28 cellular contexts compared by ENCODE assay signal in genomic region chr21:20265704-20266368, GRCh38.
DNase-seq lines count a peak whose midpoint lies in the region; ATAC-seq, FAIRE-seq and TF ChIP-seq lines count a peak whose summit lies in the region.
"Had no signal": no experiment of that assay in that cellular context is flagged by ENCODE, and none has a peak within 500 bp of the region (broad histone marks: within the 10 kb centered on the region; RNA-seq: fewer than 3 reads in every experiment).

No MANE protein-coding gene starts in this region.

- H3K9me3 ChIP-seq in A549 (no peaks in the 10 kb centered on the region), K562 (replicated peaks; ENCODE audit: control insufficient read depth, insufficient read depth, low read depth, low read length) (no peaks in the 10 kb centered on the region)
- H3K9me3 ChIP-seq: BE2C, BLaER1 had no signal

- DNase-seq in NCI-H510A treated with DMSO at 0.1 percent for 48 hours (lab: John Stamatoyannopoulos, UW) (peak; percentile 13), NCI-H510A (lab: John Stamatoyannopoulos, UW) (no peak), A549 (ENCODE audit: low read depth in 1 of 2, low spot score in 1 of 2) (no peak), K562 (ENCODE audit: extremely low read depth in 1 of 4, low spot score in 3 of 4) (no peak), left colon (no peak), HT-29 (ENCODE audit: low spot score) (no peak)
- DNase-seq: ACHN; BE2C; C1 segment of cervical spinal cord; CD4-positive, alpha-beta memory T cell; CD4-positive, CD25-positive, alpha-beta regulatory T cell; CD8-positive, alpha-beta memory T cell; COR-L47; DMS 273 treated with DMSO at 0.1 percent for 48 hours; DMS153; DMS53; DMS79; DND-41; EL; GDM1 had no signal

- no peak overlapping the region for H3K9ac ChIP-seq in K562 (ENCODE audit: insufficient read depth in 1 of 2, low read depth in 2 of 2, low read length in 2 of 2)
- H3K9ac ChIP-seq: BLaER1 had no signal

- no peaks in the 10 kb centered on the region for H3K9me1 ChIP-seq in K562 (ENCODE audit: control insufficient read depth, insufficient read depth, low read length)

- CTCF ChIA-PET in A549 (lab: Yijun Ruan, JAX), result no interaction called here
- CTCF ChIA-PET in K562 (lab: Yijun Ruan, JAX; ENCODE audit: low intra/inter-chr PET ratio), result no interaction called here

- no peak overlapping the region for H3K4me2 ChIP-seq in A549
- H3K4me2 ChIP-seq in K562 (ENCODE audit: insufficient read depth, low read length), result no peak overlapping the region; the same call in 1 of the 2 replicates
- H3K4me2 ChIP-seq: BLaER1 had no signal

- TF ChIP-seq POLR2A in A549 (IDR thresholded peaks at IDR 0.05; ENCODE audit: low read length) (no peak), K562 (conservative IDR thresholded peaks at IDR 0.05) (no peak)

- TF ChIP-seq CTCF in A549 (IDR thresholded peaks at IDR 0.05) (no peak), K562 (IDR thresholded peaks at IDR 0.05 in 2 of 3, conservative IDR thresholded peaks at IDR 0.05 in 1 of 3; ENCODE audit: insufficient read depth in 2 of 3, low read depth in 1 of 3, low read length in 3 of 3) (no peak)

- H3K4me1 ChIP-seq in A549 (no peaks in the 10 kb centered on the region), K562 (replicated peaks in 1 of 2; ENCODE audit: control insufficient read depth in 2 of 2, insufficient read depth in 2 of 2, low read length in 2 of 2) (peaks cover 4 to 17% of the 10 kb centered on the region in 2 experiments; a peak in 3 of 5 replicates)
- H3K4me1 ChIP-seq: BE2C, BLaER1 had no signal

- intact Hi-C loops in K562 (cut with micrococcal nuclease) (no loop called here), left colon (cut with DNase I, micrococcal nuclease) (no loop called here)

- TF ChIP-seq RAD21 in A549 (conservative IDR thresholded peaks at IDR 0.05 in 1 of 2, IDR thresholded peaks at IDR 0.05 in 1 of 2) (no peak), K562 (CRISPR knock-in tag; conservative IDR thresholded peaks at IDR 0.05 in 1 of 2, IDR thresholded peaks at IDR 0.05 in 1 of 2) (no peak)

- no peaks in the 10 kb centered on the region; the same call in 2 of the 3 replicates for H3K36me3 ChIP-seq in K562 (ENCODE audit: control insufficient read depth, insufficient read depth, low read length)
- H3K36me3 ChIP-seq: BE2C, BLaER1 had no signal

- no peak for ATAC-seq in A549
- peak; percentile 25; the same call in 1 of the 3 replicates for ATAC-seq in K562
- ATAC-seq in left colon, result peak; percentile 85
- no peak for ATAC-seq in GM18858 (IDR thresholded peaks at IDR 0.05; ENCODE audit: unreplicated experiment)
- no peak for ATAC-seq in GM21360 (IDR thresholded peaks at IDR 0.05; ENCODE audit: unreplicated experiment)
- ATAC-seq: GM12878 had no signal

- H3K27me3 ChIP-seq in K562 (ENCODE audit: control insufficient read depth in 2 of 2, insufficient read depth in 2 of 2, low read length in 2 of 2), result no peaks in the 10 kb centered on the region
- H3K27me3 ChIP-seq: BE2C, BLaER1 had no signal

- H4K20me1 ChIP-seq in K562 (replicated peaks; ENCODE audit: control insufficient read depth, insufficient read depth, low read length), result no peaks in the 10 kb centered on the region
- H4K20me1 ChIP-seq: BLaER1 had no signal

- POLR2A ChIA-PET in A549 (lab: Yijun Ruan, JAX) (no interaction called here), K562 (lab: Yijun Ruan, JAX) (interaction anchor here (1.1 kb wide), 1 partner anchor 9 kb away, joined by 3 read pairs; no protein-coding TSS in a partner anchor)

- no TSS peak for BruUV-seq in K562 (replicated peaks; lab: Mats Ljungman, UMichigan)

- H3K4me3 ChIP-seq in A549, result no peak overlapping the region
- H3K4me3 ChIP-seq in K562, result no peak overlapping the region
- H3K4me3 ChIP-seq: BLaER1, GM12878 had no signal

- FAIRE-seq in A549 (lab: Jason Lieb, UNC) (no peak), K562 (lab: Jason Lieb, UNC) (no peak)
- FAIRE-seq: GM12878, GM12892, GM18507, GM19239 had no signal

- H2AFZ ChIP-seq in K562 (ENCODE audit: low read depth, low read length), result peak overlapping the region; percentile 83

- no peak for TF ChIP-seq EP300 in A549 (IDR thresholded peaks at IDR 0.05)
- TF ChIP-seq EP300 in K562 (IDR thresholded peaks at IDR 0.05; ENCODE audit: low read length), result no peak

- no peak overlapping the region for H3K27ac ChIP-seq in A549
- peak overlapping the region; percentile 53; the same call in 1 of the 3 replicates for H3K27ac ChIP-seq in K562 (ENCODE audit: extremely low read depth, low read depth, low read length)
- H3K27ac ChIP-seq: 22Rv1, BLaER1 had no signal

- WGBS in A549 (ENCODE audit: missing lambda C conversion rate), result 39% methylated on average over 4 of the region's 4 CpGs
- 45% methylated on average over 4 of the region's 4 CpGs for WGBS in K562 (ENCODE audit: insufficient coverage, low coverage, missing lambda C conversion rate)

- in situ Hi-C loops in K562 (cut with MboI), result no loop called here

- no peaks in the 10 kb centered on the region for H3K79me2 ChIP-seq in K562 (ENCODE audit: control insufficient read depth, insufficient read depth, low read length)

TF ChIP-seq in A549, 52 proteins besides CTCF, POLR2A, EP300 and RAD21:
- no peak for TF ChIP-seq RARB (CRISPR knock-in tag; IDR thresholded peaks at IDR 0.05)
- no peak for TF ChIP-seq HOXB5 (CRISPR knock-in tag; IDR thresholded peaks at IDR 0.05)
- TF ChIP-seq PBX3 (IDR thresholded peaks at IDR 0.05), result no peak
- TF ChIP-seq MAFK (IDR thresholded peaks at IDR 0.05; ENCODE audit: partially characterized antibody), result peak; percentile 47
- TF ChIP-seq, protein P1, sequence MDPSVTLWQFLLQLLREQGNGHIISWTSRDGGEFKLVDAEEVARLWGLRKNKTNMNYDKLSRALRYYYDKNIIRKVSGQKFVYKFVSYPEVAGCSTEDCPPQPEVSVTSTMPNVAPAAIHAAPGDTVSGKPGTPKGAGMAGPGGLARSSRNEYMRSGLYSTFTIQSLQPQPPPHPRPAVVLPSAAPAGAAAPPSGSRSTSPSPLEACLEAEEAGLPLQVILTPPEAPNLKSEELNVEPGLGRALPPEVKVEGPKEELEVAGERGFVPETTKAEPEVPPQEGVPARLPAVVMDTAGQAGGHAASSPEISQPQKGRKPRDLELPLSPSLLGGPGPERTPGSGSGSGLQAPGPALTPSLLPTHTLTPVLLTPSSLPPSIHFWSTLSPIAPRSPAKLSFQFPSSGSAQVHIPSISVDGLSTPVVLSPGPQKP (IDR thresholded peaks at IDR 0.05; ENCODE audit: low read depth, low read length), result no peak
- TF ChIP-seq SREBF2 (IDR thresholded peaks at IDR 0.05), result no peak
- TF ChIP-seq JUNB (IDR thresholded peaks at IDR 0.05), result no peak
- TF ChIP-seq NR3C1 (IDR thresholded peaks at IDR 0.05), result no peak

TF ChIP-seq in K562, 482 proteins besides CTCF, POLR2A, EP300 and RAD21 (continues in another document):
- TF ChIP-seq, protein P2, sequence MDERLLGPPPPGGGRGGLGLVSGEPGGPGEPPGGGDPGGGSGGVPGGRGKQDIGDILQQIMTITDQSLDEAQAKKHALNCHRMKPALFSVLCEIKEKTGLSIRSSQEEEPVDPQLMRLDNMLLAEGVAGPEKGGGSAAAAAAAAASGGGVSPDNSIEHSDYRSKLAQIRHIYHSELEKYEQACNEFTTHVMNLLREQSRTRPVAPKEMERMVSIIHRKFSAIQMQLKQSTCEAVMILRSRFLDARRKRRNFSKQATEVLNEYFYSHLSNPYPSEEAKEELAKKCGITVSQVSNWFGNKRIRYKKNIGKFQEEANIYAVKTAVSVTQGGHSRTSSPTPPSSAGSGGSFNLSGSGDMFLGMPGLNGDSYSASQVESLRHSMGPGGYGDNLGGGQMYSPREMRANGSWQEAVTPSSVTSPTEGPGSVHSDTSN (CRISPR knock-in tag; IDR thresholded peaks at IDR 0.05; ENCODE audit: low read depth), result no peak
- TF ChIP-seq, protein P2 (tag; conservative IDR thresholded peaks at IDR 0.05; ENCODE audit: low read depth), result peak; percentile 53
- TF ChIP-seq SMAD2 (IDR thresholded peaks at IDR 0.05; ENCODE audit: low read depth, low read length), result no peak
- no peak for TF ChIP-seq CCNT2 (IDR thresholded peaks at IDR 0.05; ENCODE audit: borderline replicate concordance, extremely low read depth, insufficient read length, low read depth, low read length)
- TF ChIP-seq SREBF2 (CRISPR knock-in tag; IDR thresholded peaks at IDR 0.05), result no peak
- TF ChIP-seq BRF1 (IDR thresholded peaks at IDR 0.05; ENCODE audit: borderline replicate concordance, extremely low read depth, insufficient read length), result no peak
- TF ChIP-seq ZNF324 (CRISPR knock-in tag; IDR thresholded peaks at IDR 0.05), result no peak
- peak; percentile 54 for TF ChIP-seq MAFG (tag; conservative IDR thresholded peaks at IDR 0.05)
- no peak for TF ChIP-seq ELF4 (CRISPR knock-in tag; IDR thresholded peaks at IDR 0.05)
- TF ChIP-seq MAFK (IDR thresholded peaks at IDR 0.05; ENCODE audit: low read length), result peak; percentile 57; the same call in 1 of the 2 replicates
- no peak for TF ChIP-seq CC2D1A (IDR thresholded peaks at IDR 0.05)
- TF ChIP-seq MED1 (CRISPR knock-in tag; IDR thresholded peaks at IDR 0.05; ENCODE audit: borderline replicate concordance), result no peak
- peak; percentile 93 for TF ChIP-seq ZNF316 (IDR thresholded peaks at IDR 0.05)
- no peak for TF ChIP-seq ZNF707 (CRISPR knock-in tag; conservative IDR thresholded peaks at IDR 0.05)
- TF ChIP-seq RBM25 (IDR thresholded peaks at IDR 0.05; ENCODE audit: low read depth, low read length, severe bottlenecking), result no peak
- no peak for TF ChIP-seq TRIM24 (IDR thresholded peaks at IDR 0.05)
- TF ChIP-seq MEIS2 (IDR thresholded peaks at IDR 0.05; ENCODE audit: partially characterized antibody), result peak; percentile 57
- no peak for TF ChIP-seq ZNF347 (CRISPR knock-in tag; IDR thresholded peaks at IDR 0.05; ENCODE audit: low read depth)
- no peak for TF ChIP-seq GTF2A2 (tag; IDR thresholded peaks at IDR 0.05)

Comparison
In these comparisons a context has a peak if more than half of its experiments do, and no peak if none do; other contexts are left out.
1. ATAC-seq: peak in K562 (single experiment) and left colon (single experiment); none in A549 (0 of 2), GM18858 (single experiment) and GM21360 (single experiment).